Comparison of ENCODE assay signal across 12 cellular contexts in the genomic region with DNA sequence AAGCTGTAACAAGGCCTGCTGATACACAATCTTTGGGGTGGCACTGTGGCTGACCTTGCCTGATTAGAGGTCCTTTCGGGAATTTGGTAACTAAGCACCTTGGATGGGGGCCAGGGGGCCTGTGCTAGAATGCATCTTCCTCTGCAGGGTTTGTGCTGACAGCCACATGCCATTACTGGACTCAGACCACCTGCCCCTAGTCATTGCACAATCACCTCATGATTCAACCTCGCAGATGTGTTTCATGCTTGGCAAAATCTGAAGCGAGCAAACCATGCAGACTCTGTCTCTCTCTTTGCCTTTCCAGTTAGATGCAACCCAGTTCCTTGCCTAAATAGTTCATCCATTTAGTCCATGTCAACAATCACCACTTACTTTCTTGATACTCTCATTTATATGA.
DNase-seq lines count a peak whose midpoint lies in the region; ATAC-seq and TF ChIP-seq lines count a peak whose summit lies in the region.
"Had no signal": no experiment of that assay in that cellular context is flagged by ENCODE, and none has a peak within 500 bp of the region (broad histone marks: within the 10 kb centered on the region; RNA-seq: fewer than 3 reads in every experiment).

No MANE protein-coding gene starts in this region.

- no peaks in the 10 kb centered on the region for H3K4me1 ChIP-seq in colonic mucosa

- H3K9me3 ChIP-seq in colonic mucosa, result no peaks in the 10 kb centered on the region
- H3K9me3 ChIP-seq in T-helper 17 cell (ENCODE audit: control insufficient read depth, low read length, poor library complexity, severe bottlenecking), result no peaks in the 10 kb centered on the region

- no peak overlapping the region for H3K27ac Mint-ChIP-seq in T-helper 17 cell
- H3K27ac Mint-ChIP-seq: activated naive CD8-positive, alpha-beta T cell treated with anti-CD3 and anti-CD28 coated beads for 36 hours had no signal

- in situ Hi-C loops in ACHN (cut with HindIII; ENCODE audit: low pct_ligation_motif_present, low pct_unique_long_range_greater_than_20kb, low sequenced_read_pairs), result no loop called here

- no peaks in the 10 kb centered on the region for H3K36me3 ChIP-seq in colonic mucosa

- H3K27me3 ChIP-seq in colonic mucosa, result no peaks in the 10 kb centered on the region
- H3K27me3 ChIP-seq: dorsolateral prefrontal cortex had no signal

- no peak overlapping the region for H3K4me3 ChIP-seq in colonic mucosa
- H3K4me3 ChIP-seq: dorsolateral prefrontal cortex had no signal

- ATAC-seq in left colon, result no peak
- no peak for ATAC-seq in T-helper 17 cell
- ATAC-seq in HG03439 (IDR thresholded peaks at IDR 0.05; ENCODE audit: unreplicated experiment), result no peak

- intact Hi-C loops in colonic mucosa (cut with DNase I), result no loop called here
- intact Hi-C loops in left colon (cut with DNase I, micrococcal nuclease), result no loop called here

- peaks cover 2% of the 10 kb centered on the region for H3K4me1 Mint-ChIP-seq in T-helper 17 cell
- H3K4me1 Mint-ChIP-seq: activated naive CD8-positive, alpha-beta T cell treated with anti-CD3 and anti-CD28 coated beads for 36 hours had no signal

- H3K36me3 Mint-ChIP-seq in T-helper 17 cell (ENCODE audit: low read depth), result no peaks in the 10 kb centered on the region
- H3K36me3 Mint-ChIP-seq: activated naive CD8-positive, alpha-beta T cell treated with anti-CD3 and anti-CD28 coated beads for 36 hours had no signal

- no peak for TF ChIP-seq CTCF in colonic mucosa (IDR thresholded peaks at IDR 0.05)

- no peak overlapping the region for H3K27ac ChIP-seq in colonic mucosa
- H3K27ac ChIP-seq: dorsolateral prefrontal cortex had no signal

- DNase-seq in ACHN, result peak; percentile 67
- peak; percentile 93 for DNase-seq in LHCN-M2 (ENCODE audit: low read depth)
- DNase-seq in colonic mucosa, result peak; percentile 55
- peak; percentile 35 to 45 for DNase-seq in left colon
- DNase-seq in T-helper 17 cell, result no peak
- no peak for DNase-seq in SKM-1 treated with dmso at 0.1 percent for 144 hours (lab: John Stamatoyannopoulos, UW; ENCODE audit: unreplicated experiment)
- no peak for DNase-seq in NCI-H146 treated with DMSO at 0.1 percent for 48 hours (lab: John Stamatoyannopoulos, UW; ENCODE audit: unreplicated experiment)
- DNase-seq: activated naive CD8-positive, alpha-beta T cell treated with anti-CD3 and anti-CD28 coated beads for 36 hours; GDM1; NCI-H2029 treated with DMSO at 0.1 percent for 48 hours had no signal

- no peak overlapping the region for H3K9ac ChIP-seq in colonic mucosa (ENCODE audit: low read depth in 2 of 2, low read length in 2 of 2)

- H3K4me3 Mint-ChIP-seq in T-helper 17 cell, result no peak overlapping the region
- H3K4me3 Mint-ChIP-seq: activated naive CD8-positive, alpha-beta T cell treated with anti-CD3 and anti-CD28 coated beads for 36 hours had no signal

- H3K27me3 Mint-ChIP-seq in T-helper 17 cell, result peaks cover 5% of the 10 kb centered on the region
- H3K27me3 Mint-ChIP-seq: activated naive CD8-positive, alpha-beta T cell treated with anti-CD3 and anti-CD28 coated beads for 36 hours had no signal

Comparison
In these comparisons a context has a peak if more than half of its experiments do, and no peak if none do; other contexts are left out.
1. DNase-seq: peak in ACHN (single experiment), LHCN-M2 (single experiment), colonic mucosa (single experiment) and left colon (2 of 2); none in T-helper 17 cell (0 of 3), SKM-1 treated with dmso at 0.1 percent for 144 hours (single experiment) and NCI-H146 treated with DMSO at 0.1 percent for 48 hours (single experiment).